9 cellular contexts compared by ENCODE assay signal in genomic region chr9:41229408-41230401, GRCh38. TPM values are rescaled to one million over a fixed set of nuclear protein-coding genes. Genes with fewer than 3 reads are reported as not detected.
A peak's percentile ranks its signal among the peaks of the same experiment; 100 is the strongest.
DNase-seq lines count a peak whose midpoint lies in the region; ATAC-seq and TF ChIP-seq lines count a peak whose summit lies in the region.
"Had no signal": no experiment of that assay in that cellular context is flagged by ENCODE, and none has a peak within 500 bp of the region (broad histone marks: within the 10 kb centered on the region; RNA-seq: fewer than 3 reads in every experiment).

No MANE protein-coding gene starts in this region.

- H3K4me1 Mint-ChIP-seq in CD8-positive, alpha-beta memory T cell, result peaks cover 4 to 8% (median 6%) of the 10 kb centered on the region in 3 donors
- H3K4me1 Mint-ChIP-seq in endothelial cell (ENCODE audit: unreplicated experiment), result no peaks in the 10 kb centered on the region

- 61 to 63% (median 62%) methylated on average over 7 of the region's 7 CpGs for WGBS in psoas muscle, 3 donors

- no peak overlapping the region for H3K4me3 ChIP-seq in GM06990 (replicated peaks; ENCODE audit: low read depth, low read length)
- H3K4me3 ChIP-seq in psoas muscle, result no peak overlapping the region
- no peak overlapping the region for H3K4me3 ChIP-seq in CD8-positive, alpha-beta memory T cell (ENCODE audit: low read length)

- TF ChIP-seq CTCF in GM06990 (IDR thresholded peaks at IDR 0.05; ENCODE audit: insufficient read depth, low read length, poor library complexity, severe bottlenecking) (no peak), psoas muscle (IDR thresholded peaks at IDR 0.05) (no peak), endothelial cell (IDR thresholded peaks at IDR 0.05; ENCODE audit: unreplicated experiment) (no peak)

- peaks cover 0 to 7% (median 0%) of the 10 kb centered on the region in 5 donors for H3K9me3 Mint-ChIP-seq in CD8-positive, alpha-beta memory T cell
- H3K9me3 Mint-ChIP-seq in endothelial cell (ENCODE audit: unreplicated experiment), result peaks cover 3% of the 10 kb centered on the region

- H3K4me3 Mint-ChIP-seq in CD8-positive, alpha-beta memory T cell, result no peak overlapping the region
- H3K4me3 Mint-ChIP-seq in endothelial cell (ENCODE audit: unreplicated experiment), result no peak overlapping the region

- POLR2A ChIA-PET in CD8-positive, alpha-beta memory T cell (lab: Charles Lee), result no interaction called here

- no peaks in the 10 kb centered on the region for H3K4me1 ChIP-seq in psoas muscle
- no peaks in the 10 kb centered on the region for H3K4me1 ChIP-seq in CD8-positive, alpha-beta memory T cell (ENCODE audit: insufficient read depth, low read length)

- H3K27me3 Mint-ChIP-seq in CD8-positive, alpha-beta memory T cell, result peaks cover 0 to under 1% of the 10 kb centered on the region in 2 donors
- peaks cover 4% of the 10 kb centered on the region for H3K27me3 Mint-ChIP-seq in endothelial cell (ENCODE audit: unreplicated experiment)

- H3K27ac ChIP-seq in psoas muscle, result no peak overlapping the region
- H3K27ac ChIP-seq in CD8-positive, alpha-beta memory T cell (ENCODE audit: low read depth, low read length), result no peak overlapping the region

- no peaks in the 10 kb centered on the region for H3K9me3 ChIP-seq in psoas muscle
- no peaks in the 10 kb centered on the region for H3K9me3 ChIP-seq in CD8-positive, alpha-beta memory T cell (ENCODE audit: low read length)

- H3K36me3 Mint-ChIP-seq in CD8-positive, alpha-beta memory T cell, result no peaks in the 10 kb centered on the region
- no peaks in the 10 kb centered on the region for H3K36me3 Mint-ChIP-seq in endothelial cell (ENCODE audit: low read depth, unreplicated experiment)

- CTCF ChIA-PET in CD8-positive, alpha-beta memory T cell (lab: Charles Lee), result no interaction called here

- H3K36me3 ChIP-seq in GM06990 (ENCODE audit: control insufficient read depth, insufficient read depth, low read length) (peaks cover 8% of the 10 kb centered on the region), psoas muscle (ENCODE audit: insufficient read depth in 1 of 2, low read depth in 1 of 2) (no peaks in the 10 kb centered on the region)
- no peaks in the 10 kb centered on the region for H3K36me3 ChIP-seq in CD8-positive, alpha-beta memory T cell (ENCODE audit: insufficient read depth, low read length)

- ATAC-seq in psoas muscle, result peak; percentile 56 to 81 (median 68)
- no peak for ATAC-seq in GM19397 (IDR thresholded peaks at IDR 0.05; ENCODE audit: unreplicated experiment)

- no peak overlapping the region for H3K27ac Mint-ChIP-seq in CD8-positive, alpha-beta memory T cell
- no peak overlapping the region for H3K27ac Mint-ChIP-seq in endothelial cell (ENCODE audit: unreplicated experiment)

- DNase-seq in GM06990 (ENCODE audit: extremely low read depth, insufficient read length) (peak; percentile 48), NAMALWA (ENCODE audit: low spot score) (peak; percentile 28), fibroblast of gingiva (ENCODE audit: low read depth) (peak; percentile 52), psoas muscle (no peak), endothelial cell (ENCODE audit: low spot score) (no peak), NOMO-1 treated with dmso at 0.1 percent for 144 hours (lab: John Stamatoyannopoulos, UW; ENCODE audit: unreplicated experiment) (no peak)
- DNase-seq in CD8-positive, alpha-beta memory T cell, result no peak
- DNase-seq: NCI-H1417 had no signal

- intact Hi-C loops in psoas muscle (cut with DNase I), result no loop called here

- H3K27me3 ChIP-seq in GM06990 (replicated peaks; ENCODE audit: control insufficient read depth, insufficient read depth, low read length) (no peaks in the 10 kb centered on the region), psoas muscle (ENCODE audit: insufficient read depth in 3 of 3, low read length in 2 of 3) (no peaks in the 10 kb centered on the region)
- H3K27me3 ChIP-seq in CD8-positive, alpha-beta memory T cell (ENCODE audit: insufficient read depth, low read length, poor library complexity, severe bottlenecking), result no peaks in the 10 kb centered on the region

RNA-seq across cellular contexts. Expression of gene ZNG1F, which starts 40.6 kb away (rescaled TPM):
- total RNA-seq in psoas muscle (1 to 10 TPM in 3 of 4 donors, under 1 TPM in 1; 0.32 to 1.9 (median 1.6) TPM), endothelial cell (ENCODE audit: unreplicated experiment) (8.2 TPM)
- polyA plus RNA-seq in psoas muscle, result 1 to 10 TPM; 3.5 to 3.8 (median 3.7) TPM
- 10 to 100 TPM in 1 of 2 experiments, 1 to 10 TPM in 1; 7.9 to 11.5 TPM for total RNA-seq in CD8-positive, alpha-beta memory T cell
- polyA plus RNA-seq in CD8-positive, alpha-beta memory T cell, result 1.9 TPM

Comparison
In these comparisons a context has a peak if more than half of its experiments do, and no peak if none do; other contexts are left out.
1. DNase-seq: peak in GM06990 (single experiment), NAMALWA (single experiment) and fibroblast of gingiva (single experiment); none in psoas muscle (0 of 2), CD8-positive, alpha-beta memory T cell (0 of 5), endothelial cell (single experiment) and NOMO-1 treated with dmso at 0.1 percent for 144 hours (single experiment).